Comparison of ENCODE assay signal across 7 cellular contexts in genomic region chr22:11035031-11035873, GRCh38.
DNase-seq lines count a peak whose midpoint lies in the region; ATAC-seq and TF ChIP-seq lines count a peak whose summit lies in the region.
"Not testable (repeated sequence)": the region's sequence is repeated elsewhere in the genome, so short reads cannot be mapped to it uniquely, and the experiment has no call there.

No MANE protein-coding gene starts in this region.

- intact Hi-C loops in sigmoid colon (cut with DNase I); vagina (cut with DNase I): not testable (repeated sequence)

- TF ChIP-seq EP300 in sigmoid colon (IDR thresholded peaks at IDR 0.05), result not testable (repeated sequence)

- not testable (repeated sequence) for H3K27me3 ChIP-seq in HUES48 (ENCODE audit: control insufficient read depth, insufficient read depth, low read length); iPS-15b (ENCODE audit: control insufficient read depth, insufficient read depth, low read length); lung (ENCODE audit: control insufficient read depth, insufficient read depth); sigmoid colon; vagina

- H3K36me3 ChIP-seq in HUES48 (ENCODE audit: control insufficient read depth, insufficient read depth, low read length); iPS-15b (ENCODE audit: control insufficient read depth, insufficient read depth, low read length); lung (ENCODE audit: control insufficient read depth in 2 of 2, insufficient read depth in 2 of 2, low read length in 2 of 2); sigmoid colon; vagina: not testable (repeated sequence)

- WGBS in lung, 2 donors, result 66 to 75% methylated on average over 13 of the region's 13 CpGs
- 76% methylated on average over 13 of the region's 13 CpGs for WGBS in sigmoid colon, 2 donors

- not testable (repeated sequence) for TF ChIP-seq POLR2A in sigmoid colon (IDR thresholded peaks at IDR 0.05); vagina (IDR thresholded peaks at IDR 0.05)

- ATAC-seq in lung (ENCODE audit: insufficient read depth, low FRiP score), result not testable (repeated sequence)

- peak overlapping the region; percentile 8; the same call in 1 of the 2 replicates for H3K4me3 ChIP-seq in HUES48 (ENCODE audit: low read depth, low read length)
- not testable (repeated sequence) for H3K4me3 ChIP-seq in coronary artery, lung, sigmoid colon, vagina
- peak overlapping the region; percentile 19 for H3K4me3 ChIP-seq in iPS-15b (ENCODE audit: low read depth, low read length)

- DNase-seq in coronary artery (ENCODE audit: low spot score) (peak; percentile 72), germinal center (ENCODE audit: low spot score) (peak; percentile 6), lung (ENCODE audit: low spot score) (peak; percentile 29), sigmoid colon (peak; percentile 62), vagina (ENCODE audit: extremely low spot score in 2 of 2) (peak; percentile 91 to 96)

- H3K4me1 ChIP-seq in HUES48 (ENCODE audit: control insufficient read depth, insufficient read depth, low read length); iPS-15b (ENCODE audit: control insufficient read depth, insufficient read depth, low read length); lung (ENCODE audit: control insufficient read depth in 2 of 2, insufficient read depth in 2 of 2, low read length in 2 of 2); sigmoid colon; vagina: not testable (repeated sequence)

- H3K9me3 ChIP-seq in HUES48 (ENCODE audit: control insufficient read depth, insufficient read depth, low read length) (peaks cover 94% of the 10 kb centered on the region), iPS-15b (ENCODE audit: control insufficient read depth, insufficient read depth, low read length) (peaks cover 62% of the 10 kb centered on the region), lung (ENCODE audit: control insufficient read depth in 2 of 2, insufficient read depth in 1 of 2, low read length in 1 of 2) (peaks cover 6 to 33% of the 10 kb centered on the region in 2 donors), sigmoid colon (peaks cover 11 to 67% (median 22%) of the 10 kb centered on the region in 4 donors), vagina (peaks cover 28% of the 10 kb centered on the region)

- not testable (repeated sequence) for H3K9ac ChIP-seq in HUES48 (ENCODE audit: low read depth, low read length); iPS-15b (ENCODE audit: low read depth, low read length)

- not testable (repeated sequence) for H3K27ac ChIP-seq in HUES48 (ENCODE audit: low read depth, low read length); coronary artery; lung (ENCODE audit: low read depth in 1 of 2, low read length in 1 of 2); sigmoid colon; vagina

- not testable (repeated sequence) for TF ChIP-seq CTCF in coronary artery (IDR thresholded peaks at IDR 0.05); lung (IDR thresholded peaks at IDR 0.05; ENCODE audit: control extremely low read depth, extremely low read depth); sigmoid colon (IDR thresholded peaks at IDR 0.05); vagina (IDR thresholded peaks at IDR 0.05)

Comparison
In these comparisons a context has a peak if more than half of its experiments do, and no peak if none do; other contexts are left out.
1. DNase-seq: peak in every context shown above with its lines; median percentile 94 in vagina; 72 in coronary artery; 62 in sigmoid colon; 29 in lung; 6 in germinal center.